1 cellular context compared by ENCODE assay signal in genomic region chr22:32579533-32580220, GRCh38.
TF ChIP-seq lines count a peak whose summit lies in the region.

No MANE protein-coding gene starts in this region.

TF ChIP-seq in HepG2, 621 proteins besides CTCF, POLR2A, EP300 and RAD21 (continued from another document and continues in another):
- TF ChIP-seq ZNF512B (CRISPR knock-in tag; IDR thresholded peaks at IDR 0.05; ENCODE audit: borderline replicate concordance) (no peak), FOXK2 (IDR thresholded peaks at IDR 0.05) (no peak), ZNF597 (CRISPR knock-in tag; IDR thresholded peaks at IDR 0.05) (no peak), BATF2 (CRISPR knock-in tag; IDR thresholded peaks at IDR 0.05) (no peak), MAZ (IDR thresholded peaks at IDR 0.05; ENCODE audit: borderline replicate concordance, low read depth, low read length) (no peak), MAZ (CRISPR knock-in tag; IDR thresholded peaks at IDR 0.05; ENCODE audit: low read depth) (0 out of 2 replicates have a peak, but pooled peaks have one; percentile 33), SALL2 (CRISPR knock-in tag; IDR thresholded peaks at IDR 0.05) (no peak), BCLAF1 (IDR thresholded peaks at IDR 0.05) (no peak), ZNF781 (CRISPR knock-in tag; IDR thresholded peaks at IDR 0.05; ENCODE audit: borderline replicate concordance, not compliant biosample characterization) (no peak), ZNF343 (CRISPR knock-in tag; IDR thresholded peaks at IDR 0.05) (no peak), GRHL1 (CRISPR knock-in tag; conservative IDR thresholded peaks at IDR 0.05) (no peak), SMAD1 (CRISPR knock-in tag; IDR thresholded peaks at IDR 0.05; ENCODE audit: borderline replicate concordance, low read depth) (no peak), DZIP1 (CRISPR knock-in tag; IDR thresholded peaks at IDR 0.05) (no peak), MTA3 (CRISPR knock-in tag; IDR thresholded peaks at IDR 0.05) (no peak), MIXL1 (CRISPR knock-in tag; IDR thresholded peaks at IDR 0.05) (0 out of 2 replicates have a peak, but pooled peaks have one; percentile 28), MED8 (CRISPR knock-in tag; IDR thresholded peaks at IDR 0.05; ENCODE audit: insufficient replicate concordance) (no peak), ZBTB21 (CRISPR knock-in tag; IDR thresholded peaks at IDR 0.05) (peak; percentile 82), ZNF564 (CRISPR knock-in tag; IDR thresholded peaks at IDR 0.05) (no peak), ELF1 (CRISPR knock-in tag; IDR thresholded peaks at IDR 0.05) (peak; percentile 45; the same call in 1 of the 2 replicates), ZNF552 (CRISPR knock-in tag; IDR thresholded peaks at IDR 0.05; ENCODE audit: borderline replicate concordance) (no peak), ZGPAT (CRISPR knock-in tag; IDR thresholded peaks at IDR 0.05) (0 out of 2 replicates have a peak, but pooled peaks have one; percentile 41), MXD1 (CRISPR knock-in tag; IDR thresholded peaks at IDR 0.05) (no peak), ZNF670 (CRISPR knock-in tag; IDR thresholded peaks at IDR 0.05; ENCODE audit: borderline replicate concordance) (peak; percentile 63; the same call in 1 of the 2 replicates), MLX (CRISPR knock-in tag; IDR thresholded peaks at IDR 0.05) (no peak), SNAPC2 (CRISPR knock-in tag; IDR thresholded peaks at IDR 0.05) (no peak), ZFYVE20 (CRISPR knock-in tag; IDR thresholded peaks at IDR 0.05; ENCODE audit: borderline replicate concordance, low read depth) (no peak), ZNF574 (CRISPR knock-in tag; IDR thresholded peaks at IDR 0.05) (0 out of 2 replicates have a peak, but pooled peaks have one; percentile 31), ZNF788 (CRISPR knock-in tag; IDR thresholded peaks at IDR 0.05; ENCODE audit: borderline replicate concordance) (peak; percentile 73; the same call in 1 of the 2 replicates), SPEN (CRISPR knock-in tag; IDR thresholded peaks at IDR 0.05; ENCODE audit: low read depth) (peak; percentile 78; the same call in 1 of the 2 replicates), ZNF800 (CRISPR knock-in tag; IDR thresholded peaks at IDR 0.05) (0 out of 2 replicates have a peak, but pooled peaks have one; percentile 26), SP2 (CRISPR knock-in tag; IDR thresholded peaks at IDR 0.05) (no peak), JDP2 (CRISPR knock-in tag; IDR thresholded peaks at IDR 0.05; ENCODE audit: borderline replicate concordance) (no peak), TGIF2 (CRISPR knock-in tag; IDR thresholded peaks at IDR 0.05) (no peak), HOXA5 (CRISPR knock-in tag; IDR thresholded peaks at IDR 0.05) (no peak), ZNF260 (CRISPR knock-in tag; IDR thresholded peaks at IDR 0.05; ENCODE audit: borderline replicate concordance, low read depth) (no peak), IKZF4 (CRISPR knock-in tag; IDR thresholded peaks at IDR 0.05; ENCODE audit: borderline replicate concordance, low read depth, not compliant biosample characterization) (no peak), FOXP1 (IDR thresholded peaks at IDR 0.05) (no peak), FOXP1 (CRISPR knock-in tag; IDR thresholded peaks at IDR 0.05) (peak; percentile 6; the same call in 1 of the 2 replicates), ZNF282 (IDR thresholded peaks at IDR 0.05; ENCODE audit: partially characterized antibody) (no peak), ZNF709 (CRISPR knock-in tag; IDR thresholded peaks at IDR 0.05) (no peak)
